Comparison of ENCODE assay signal across 22 cellular contexts in the genomic region with DNA sequence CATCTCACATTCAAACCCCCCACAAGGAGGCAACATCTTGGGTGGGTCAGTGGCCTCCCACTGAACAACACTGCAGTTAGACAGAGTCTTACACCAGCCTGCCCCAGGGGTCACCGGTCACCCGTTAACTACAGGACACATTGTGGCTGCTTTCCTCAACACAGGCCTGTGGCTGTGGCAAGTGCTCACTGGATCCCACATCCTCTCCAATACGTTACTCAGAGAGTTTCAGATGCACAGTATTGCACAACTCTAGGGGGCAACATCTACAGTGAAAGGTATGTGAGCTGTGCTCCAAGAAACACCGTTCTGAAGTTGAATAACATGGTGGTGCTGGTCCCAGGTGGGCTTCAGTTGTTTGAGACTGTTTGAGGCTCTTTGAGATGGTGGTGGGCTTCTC. TPM values are rescaled to one million over a fixed set of nuclear protein-coding genes. Genes with fewer than 3 reads are reported as not detected.
DNase-seq lines count a peak whose midpoint lies in the region; ATAC-seq and TF ChIP-seq lines count a peak whose summit lies in the region.
"Had no signal": no experiment of that assay in that cellular context is flagged by ENCODE, and none has a peak within 500 bp of the region (broad histone marks: within the 10 kb centered on the region; RNA-seq: fewer than 3 reads in every experiment).

No MANE protein-coding gene starts in this region.

- H3K79me1 ChIP-seq in IMR-90 (ENCODE audit: low read depth in 1 of 2, low read length in 2 of 2) = peaks cover 53 to 89% of the 10 kb centered on the region in 2 experiments

- no peak for DNase-seq in activated CD4-positive, alpha-beta T cell treated with anti-CD3 and anti-CD28 coated beads, Interleukin-2, amount 10 ng/mL, durations not matched to agents 7 days and 5 days
- no peak for DNase-seq in activated CD4-positive, alpha-beta T cell treated with anti-CD3 and anti-CD28 coated beads for 48 hours
- DNase-seq in IMR-90 = no peak
- DNase-seq in activated CD8-positive, alpha-beta T cell treated with anti-CD3 and anti-CD28 coated beads for 36 hours = peak; percentile 28
- no peak for DNase-seq in foreskin melanocyte
- DNase-seq in GM23338 (ENCODE audit: low spot score) = no peak
- DNase-seq: activated effector memory CD4-positive, alpha-beta T cell treated with Interleukin-2 at 50 U/mL for 16 hours; anterior cingulate cortex; BE2C; caudate nucleus; foreskin fibroblast; hippocampal formation; left ventricle myocardium superior; NCI-H187; NCI-H2227 treated with DMSO at 0.1 percent for 48 hours; NCI-H82; stimulated activated CD4-positive, alpha-beta T cell treated with anti-CD3 and anti-CD28 coated beads, Interleukin-12 subunit alpha, Interleukin-12 subunit beta, amount 100 ng/mL, for 4 hours had no signal

- H3K4me1 ChIP-seq in IMR-90 (ENCODE audit: control insufficient read depth, insufficient read depth, low read length) (peaks cover 25% of the 10 kb centered on the region), GM23338 (ENCODE audit: insufficient read depth) (peaks cover 34% of the 10 kb centered on the region)

- H3K4me1 Mint-ChIP-seq in activated CD4-positive, alpha-beta T cell treated with anti-CD3 and anti-CD28 coated beads, Interleukin-2, amount 10 ng/mL, durations not matched to agents 7 days and 5 days = peaks cover 63% of the 10 kb centered on the region
- H3K4me1 Mint-ChIP-seq in activated CD8-positive, alpha-beta T cell treated with anti-CD3 and anti-CD28 coated beads for 36 hours (ENCODE audit: low read depth) = peaks cover 34% of the 10 kb centered on the region
- H3K4me1 Mint-ChIP-seq in nephron = peaks cover 84% of the 10 kb centered on the region
- peaks cover 48% of the 10 kb centered on the region for H3K4me1 Mint-ChIP-seq in GM23338

- H4K20me1 ChIP-seq in IMR-90 (ENCODE audit: insufficient read depth, low read length) = peaks cover 21% of the 10 kb centered on the region
- H4K20me1 ChIP-seq in GM23338 (replicated peaks; ENCODE audit: insufficient read depth) = no peaks in the 10 kb centered on the region; the same call in 1 of the 2 replicates

- H3K4ac ChIP-seq in IMR-90 (ENCODE audit: low read depth, low read length) = no peak overlapping the region

- no peak overlapping the region for H4K8ac ChIP-seq in IMR-90 (ENCODE audit: low read depth in 2 of 2, low read length in 2 of 2)

- H3K36me3 Mint-ChIP-seq in activated CD4-positive, alpha-beta T cell treated with anti-CD3 and anti-CD28 coated beads, Interleukin-2, amount 10 ng/mL, durations not matched to agents 7 days and 5 days (ENCODE audit: low read depth) = no peaks in the 10 kb centered on the region
- no peaks in the 10 kb centered on the region for H3K36me3 Mint-ChIP-seq in activated CD8-positive, alpha-beta T cell treated with anti-CD3 and anti-CD28 coated beads for 36 hours (ENCODE audit: low read depth)
- H3K36me3 Mint-ChIP-seq in nephron (ENCODE audit: low read depth) = peaks cover 12% of the 10 kb centered on the region
- no peaks in the 10 kb centered on the region; the same call in 2 of the 3 replicates for H3K36me3 Mint-ChIP-seq in GM23338 (ENCODE audit: low read depth)

- peak overlapping the region; percentile 31 for H3K27ac Mint-ChIP-seq in activated CD4-positive, alpha-beta T cell treated with anti-CD3 and anti-CD28 coated beads, Interleukin-2, amount 10 ng/mL, durations not matched to agents 7 days and 5 days
- no peak overlapping the region for H3K27ac Mint-ChIP-seq in activated CD8-positive, alpha-beta T cell treated with anti-CD3 and anti-CD28 coated beads for 36 hours
- H3K27ac Mint-ChIP-seq in nephron = peak overlapping the region; percentile 25 to 62 (median 57)
- H3K27ac Mint-ChIP-seq in GM23338 = no peak overlapping the region

- CTCF ChIA-PET in activated CD4-positive, alpha-beta T cell treated with anti-CD3 and anti-CD28 coated beads, Interleukin-2, amount 10 ng/mL, durations not matched to agents 7 days and 5 days (lab: Charles Lee) = interaction anchor here (0.5 to 1.8 kb wide), 7 partner anchors 9 to 72 kb away, joined by 3 to 6 read pairs (median 4); no protein-coding TSS in a partner anchor
- CTCF ChIA-PET in IMR-90 (lab: Yijun Ruan, JAX) = no interaction called here
- CTCF ChIA-PET in activated CD8-positive, alpha-beta T cell treated with anti-CD3 and anti-CD28 coated beads for 36 hours (lab: Charles Lee) = interaction anchor here (3.4 kb wide), 1 partner anchor 14 kb away, joined by 8 read pairs; no protein-coding TSS in a partner anchor

- no peak overlapping the region for H2BK20ac ChIP-seq in IMR-90 (ENCODE audit: low read depth, low read length)

- BruUV-seq in IMR-90 (replicated peaks; lab: Mats Ljungman, UMichigan) = no TSS peak

- POLR2A ChIA-PET in activated CD4-positive, alpha-beta T cell treated with anti-CD3 and anti-CD28 coated beads, Interleukin-2, amount 10 ng/mL, durations not matched to agents 7 days and 5 days (lab: Charles Lee) = no interaction called here
- POLR2A ChIA-PET in IMR-90 (lab: Charles Lee; ENCODE audit: unreplicated experiment) = no interaction called here
- POLR2A ChIA-PET in activated CD8-positive, alpha-beta T cell treated with anti-CD3 and anti-CD28 coated beads for 36 hours (lab: Charles Lee) = interaction anchor here (1.2 kb wide), 1 partner anchor 14 kb away, joined by 3 read pairs; no protein-coding TSS in a partner anchor

- H3K4me2 ChIP-seq in IMR-90 (ENCODE audit: low read depth, low read length) (no peak overlapping the region), GM23338 (no peak overlapping the region)
- H3K4me2 ChIP-seq: A549 had no signal

- H4K5ac ChIP-seq in IMR-90 (ENCODE audit: low read depth, low read length) = no peak overlapping the region

- H2AK9ac ChIP-seq in IMR-90 (replicated peaks; ENCODE audit: low read depth, low read length, poor library complexity) = no peak overlapping the region

- H3K36me3 ChIP-seq in IMR-90 (ENCODE audit: control insufficient read depth, insufficient read depth, low read length) = peaks cover 2% of the 10 kb centered on the region; the same call in 1 of the 2 replicates
- no peaks in the 10 kb centered on the region; the same call in 1 of the 2 replicates for H3K36me3 ChIP-seq in GM23338 (ENCODE audit: insufficient read depth)
- H3K36me3 ChIP-seq: BE2C, SJSA1 had no signal

- H3K27me3 Mint-ChIP-seq in activated CD4-positive, alpha-beta T cell treated with anti-CD3 and anti-CD28 coated beads, Interleukin-2, amount 10 ng/mL, durations not matched to agents 7 days and 5 days = no peaks in the 10 kb centered on the region
- H3K27me3 Mint-ChIP-seq in activated CD8-positive, alpha-beta T cell treated with anti-CD3 and anti-CD28 coated beads for 36 hours = peaks cover 4% of the 10 kb centered on the region
- H3K27me3 Mint-ChIP-seq in nephron (ENCODE audit: low read depth) = no peaks in the 10 kb centered on the region
- H3K27me3 Mint-ChIP-seq in GM23338 (ENCODE audit: insufficient read depth, low read depth, poor library complexity) = no peaks in the 10 kb centered on the region

- H3K9me2 ChIP-seq in GM23338 (ENCODE audit: insufficient read depth) = peaks cover 4% of the 10 kb centered on the region; the same call in 1 of the 2 replicates

- 100% methylated on average over 1 of the region's 4 CpGs; no CpG with 5 or more reads in 1 of the 2 experiments for WGBS in IMR-90 (ENCODE audit: extremely low coverage in 2 of 2, insufficient read length in 1 of 2), 2 experiments

- no peak overlapping the region for H2AK5ac ChIP-seq in IMR-90 (ENCODE audit: low read depth, low read length)

- no peak overlapping the region for H2BK15ac ChIP-seq in IMR-90 (ENCODE audit: low read depth, low read length)

- no peak overlapping the region for H2BK120ac ChIP-seq in IMR-90 (ENCODE audit: low read depth, low read length)

- H2AFZ ChIP-seq in IMR-90 (replicated peaks; ENCODE audit: low read length, poor library complexity) = no peak overlapping the region
- no peak overlapping the region for H2AFZ ChIP-seq in GM23338

- H3K27ac ChIP-seq in IMR-90 (ENCODE audit: insufficient read depth, low read length) (no peak overlapping the region), GM23338 (ENCODE audit: low read depth) (no peak overlapping the region)
- H3K27ac ChIP-seq: A549, SJSA1 had no signal

- H3K4me3 ChIP-seq in IMR-90 (ENCODE audit: insufficient read depth, low read depth, low read length) = no peak overlapping the region
- no peak overlapping the region for H3K4me3 ChIP-seq in GM23338
- H3K4me3 ChIP-seq: A549, SJSA1 had no signal

- H3K14ac ChIP-seq in IMR-90 (replicated peaks; ENCODE audit: low read depth, low read length) = no peak overlapping the region

- H3K9me3 ChIP-seq in IMR-90 (ENCODE audit: control insufficient read depth, insufficient read depth, low read length) = no peaks in the 10 kb centered on the region
- H3K9me3 ChIP-seq: A549, BE2C, SJSA1 had no signal

- TF ChIP-seq RAD21 in IMR-90 (IDR thresholded peaks at IDR 0.05; ENCODE audit: low read length) = no peak

- H4K91ac ChIP-seq in IMR-90 (ENCODE audit: insufficient read depth, low read depth, low read length) = no peak overlapping the region

- no peak overlapping the region for H2BK5ac ChIP-seq in IMR-90 (ENCODE audit: low read depth, low read length, poor library complexity, severe bottlenecking)

- H3K4me3 Mint-ChIP-seq in activated CD4-positive, alpha-beta T cell treated with anti-CD3 and anti-CD28 coated beads, Interleukin-2, amount 10 ng/mL, durations not matched to agents 7 days and 5 days = peak overlapping the region; percentile 14
- H3K4me3 Mint-ChIP-seq in activated CD8-positive, alpha-beta T cell treated with anti-CD3 and anti-CD28 coated beads for 36 hours = no peak overlapping the region
- H3K4me3 Mint-ChIP-seq in nephron (no peak overlapping the region), GM23338 (no peak overlapping the region)

- H3K27me3 ChIP-seq in IMR-90 (ENCODE audit: control insufficient read depth, insufficient read depth, low read length) = no peaks in the 10 kb centered on the region
- no peaks in the 10 kb centered on the region for H3K27me3 ChIP-seq in GM23338 (ENCODE audit: insufficient read depth)
- H3K27me3 ChIP-seq: BE2C, SJSA1 had no signal

- no peak for ATAC-seq in IMR-90 (ENCODE audit: low read depth)
- no peak for ATAC-seq in activated CD8-positive, alpha-beta T cell treated with anti-CD3 and anti-CD28 coated beads for 36 hours
- ATAC-seq in HG03095 (IDR thresholded peaks at IDR 0.05; ENCODE audit: unreplicated experiment) = no peak
- no peak for ATAC-seq in GM23338
- ATAC-seq: A549, left ventricle myocardium superior, Panc1 had no signal

- peaks cover 13% of the 10 kb centered on the region for H3K79me2 ChIP-seq in GM23338 (replicated peaks; ENCODE audit: insufficient read depth)

- in situ Hi-C loops in IMR-90 (cut with MboI; ENCODE audit: low sequenced_read_pairs) = loop anchor here (5.0 kb wide), 1 partner anchor 35 kb away; no protein-coding TSS in a partner anchor

- intact Hi-C loops in IMR-90 (cut with micrococcal nuclease) = no loop called here
- intact Hi-C loops in activated CD8-positive, alpha-beta T cell treated with anti-CD3 and anti-CD28 coated beads for 36 hours (cut with micrococcal nuclease) = loop anchor here (5.0 kb wide), 1 partner anchor 45 kb away; no protein-coding TSS in a partner anchor

- no peak for TF ChIP-seq POLR2A in IMR-90 (IDR thresholded peaks at IDR 0.05; ENCODE audit: low read depth, low read length)

- no peak overlapping the region for H3K56ac ChIP-seq in IMR-90 (ENCODE audit: extremely low read depth, insufficient read depth, low read length)

- no peak overlapping the region for H3K23ac ChIP-seq in IMR-90 (ENCODE audit: low read depth, low read length)

- H3K9me1 ChIP-seq in IMR-90 (ENCODE audit: insufficient read depth, low read length) = peaks cover 30% of the 10 kb centered on the region

- TF ChIP-seq CTCF in IMR-90 (conservative IDR thresholded peaks at IDR 0.05; ENCODE audit: low read depth, low read length) (no peak), nephron (IDR thresholded peaks at IDR 0.05; ENCODE audit: unreplicated experiment in 3 of 3) (no peak), GM23338 (conservative IDR thresholded peaks at IDR 0.05; ENCODE audit: low read depth in 2 of 2) (no peak)
- TF ChIP-seq CTCF in activated CD8-positive, alpha-beta T cell treated with anti-CD3 and anti-CD28 coated beads for 36 hours (IDR thresholded peaks at IDR 0.05) = no peak

- H3F3A ChIP-seq in GM23338 (replicated peaks; ENCODE audit: low read depth) = no peaks in the 10 kb centered on the region

- no peak overlapping the region for H3K9ac ChIP-seq in IMR-90 (ENCODE audit: low read depth, low read length)

- no peaks in the 10 kb centered on the region for H3K9me3 Mint-ChIP-seq in activated CD4-positive, alpha-beta T cell treated with anti-CD3 and anti-CD28 coated beads, Interleukin-2, amount 10 ng/mL, durations not matched to agents 7 days and 5 days
- no peaks in the 10 kb centered on the region for H3K9me3 Mint-ChIP-seq in activated CD8-positive, alpha-beta T cell treated with anti-CD3 and anti-CD28 coated beads for 36 hours
- H3K9me3 Mint-ChIP-seq in nephron (no peaks in the 10 kb centered on the region), GM23338 (no peaks in the 10 kb centered on the region)

- dilution Hi-C loops in IMR-90 (cut with HindIII; ENCODE audit: low sequenced_read_pairs, unreplicated experiment) = no loop called here

- no peak overlapping the region for H3K18ac ChIP-seq in IMR-90 (ENCODE audit: low read depth, low read length)

RNA-seq across cellular contexts. Expression of a gene that starts 41.0 kb away (rescaled TPM):
- total RNA-seq in activated CD4-positive, alpha-beta T cell treated with anti-CD3 and anti-CD28 coated beads, Interleukin-2, amount 10 ng/mL, durations not matched to agents 7 days and 5 days = 1 to 10 TPM; 4.6 to 4.7 TPM
- 29.0 and 33.3 TPM in 2 replicates for total RNA-seq in IMR-90 (2012; rRNA removed)
- polyA plus RNA-seq in IMR-90 (2012; rRNA removed) (23.9 and 24.5 TPM in 2 replicates), GM23338 (2016; fragmentation: Nextera tagmentation; extraction: Ambion mirVana) (23.2 and 23.8 TPM in 2 replicates)
- 16.1 and 16.4 TPM in 2 replicates for polyA plus RNA-seq in IMR-90 (2012; cell fraction: cytosol; rRNA removed)
- polyA plus RNA-seq in IMR-90 (2012; cell fraction: nucleus; rRNA removed; ENCODE audit: low replicate concordance) = 17.1 and 36.9 TPM in 2 replicates
- total RNA-seq in activated CD8-positive, alpha-beta T cell treated with anti-CD3 and anti-CD28 coated beads for 36 hours = 1 to 10 TPM; 1.2 to 1.7 TPM
- 41.2 and 42.0 TPM in 2 replicates for total RNA-seq in GM23338 (2014; rRNA removed; shearing (Covaris generic))

Comparison
In these comparisons a context has a peak if more than half of its experiments do, and no peak if none do; other contexts are left out.
1. H3K27ac Mint-ChIP-seq: peak in activated CD4-positive, alpha-beta T cell treated with anti-CD3 and anti-CD28 coated beads, Interleukin-2, amount 10 ng/mL, durations not matched to agents 7 days and 5 days (single experiment) and nephron (3 of 3); none in activated CD8-positive, alpha-beta T cell treated with anti-CD3 and anti-CD28 coated beads for 36 hours (single experiment) and GM23338 (single experiment).